In genomic region chr4:11497972-11498371, GRCh38 we compare ENCODE assay signal across 15 cellular contexts.
"Had no signal": no experiment of that assay in that cellular context is flagged by ENCODE, and none has a peak within 500 bp of the region (broad histone marks: within the 10 kb centered on the region; RNA-seq: fewer than 3 reads in every experiment).

No MANE protein-coding gene starts in this region.

- H3K79me2 ChIP-seq: hepatocyte had no signal

- DNase-seq: activated CD4-positive, alpha-beta T cell treated with anti-CD3 and anti-CD28 coated beads, Interleukin-2, amount 50 U/mL, for 48 hours; activated gamma-delta T cell treated with Interleukin-2 at 50 U/mL for 16 hours; activated naive CD8-positive, alpha-beta T cell treated with anti-CD3 and anti-CD28 coated beads, Interleukin-2, amount 10 ng/mL, durations not matched to agents 7 days and 5 days; activated T-cell treated with anti-CD3 and anti-CD28 coated beads, Interleukin-2, amount 50 U/mL, for 48 hours; gastrocnemius medialis; left colon; nephron progenitor cell; SJCRH30; stimulated activated CD4-positive, alpha-beta T cell treated with anti-CD3 and anti-CD28 coated beads, Interleukin-15, amount 100 ng/mL, for 24 hours; stimulated activated CD4-positive, alpha-beta T cell treated with anti-CD3 and anti-CD28 coated beads, Interleukin-4, amount 100 ng/mL, for 4 hours; stimulated activated naive CD8-positive, alpha-beta T cell treated with anti-CD3 and anti-CD28 coated beads, Interleukin-15, amount 100 ng/mL, for 72 hours; testis had no signal

- H3K4me2 ChIP-seq: hepatocyte had no signal

- H3K27me3 ChIP-seq: gastrocnemius medialis, hepatocyte, testis had no signal

- H3K4me3 ChIP-seq: gastrocnemius medialis, hepatocyte, lung, SJCRH30, testis had no signal

- FAIRE-seq: colon had no signal

- H3K27ac ChIP-seq: gastrocnemius medialis, hepatocyte, SJCRH30, testis had no signal

- ATAC-seq: gastrocnemius medialis; stimulated activated naive CD8-positive, alpha-beta T cell treated with anti-CD3 and anti-CD28 coated beads, Interleukin-15, amount 100 ng/mL, for 72 hours had no signal

- H2AFZ ChIP-seq: hepatocyte had no signal

- H3K4me1 ChIP-seq: gastrocnemius medialis, SJCRH30, testis had no signal

- H3K9me3 ChIP-seq: gastrocnemius medialis, SJCRH30, testis had no signal

- H3K36me3 ChIP-seq: gastrocnemius medialis, SJCRH30 had no signal
